Comparison of ENCODE assay signal across 17 cellular contexts in the genomic region with DNA sequence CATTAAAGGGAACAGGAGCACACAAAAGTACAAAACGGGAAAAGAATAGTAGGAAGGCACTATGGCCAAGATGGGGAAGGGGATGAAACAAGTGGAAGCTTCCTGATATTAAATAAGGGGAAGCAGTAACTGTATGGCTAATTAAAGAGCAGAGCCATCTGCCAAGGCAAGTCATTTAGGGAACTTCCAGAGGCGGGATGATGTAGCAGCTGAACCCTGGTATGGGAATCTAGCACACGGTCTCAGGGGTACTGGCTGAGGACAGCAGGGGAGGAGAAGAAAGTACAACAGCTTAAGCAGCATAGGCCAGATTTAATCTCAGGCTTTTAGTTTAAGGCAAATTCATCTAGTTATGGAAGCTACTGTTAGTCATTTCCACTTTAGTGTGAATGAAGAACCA. TPM values are rescaled to one million over a fixed set of nuclear protein-coding genes. Genes with fewer than 3 reads are reported as not detected.
DNase-seq lines count a peak whose midpoint lies in the region; ATAC-seq and TF ChIP-seq lines count a peak whose summit lies in the region.
"Had no signal": no experiment of that assay in that cellular context is flagged by ENCODE, and none has a peak within 500 bp of the region (broad histone marks: within the 10 kb centered on the region; RNA-seq: fewer than 3 reads in every experiment).

No MANE protein-coding gene starts in this region.

- peaks cover 76% of the 10 kb centered on the region for H3K36me3 Mint-ChIP-seq in osteocyte (ENCODE audit: unreplicated experiment)

- no peaks in the 10 kb centered on the region for H3K27me3 Mint-ChIP-seq in osteocyte (ENCODE audit: unreplicated experiment)

- peak; percentile 44 for ATAC-seq in Right ventricle myocardium superior (ENCODE audit: poor library complexity)
- ATAC-seq in GM18505 (IDR thresholded peaks at IDR 0.05; ENCODE audit: unreplicated experiment), result no peak
- ATAC-seq: foreskin keratinocyte had no signal

- no peak for TF ChIP-seq CTCF in NB4 (IDR thresholded peaks at IDR 0.05; ENCODE audit: low read depth, low read length)
- no peak for TF ChIP-seq CTCF in osteocyte (IDR thresholded peaks at IDR 0.05)

- intact Hi-C loops in Right ventricle myocardium superior (cut with DNase I), result no loop called here

- H3K9me3 Mint-ChIP-seq in osteocyte (ENCODE audit: unreplicated experiment), result no peaks in the 10 kb centered on the region

- no peak overlapping the region for H3K4me3 Mint-ChIP-seq in osteocyte (ENCODE audit: unreplicated experiment)
- H3K4me3 Mint-ChIP-seq: endodermal cell had no signal

- TF ChIP-seq POLR2A in NB4 (IDR thresholded peaks at IDR 0.05; ENCODE audit: extremely low read depth, insufficient read length) (no peak), GM18505 (IDR thresholded peaks at IDR 0.05; ENCODE audit: borderline replicate concordance, extremely low read depth, insufficient read depth, insufficient read length) (no peak)

- DNase-seq in Ammon's horn (ENCODE audit: low spot score), result peak; percentile 11
- peak; percentile 12 for DNase-seq in NB4 (ENCODE audit: low read depth)
- no peak for DNase-seq in Right ventricle myocardium superior
- DNase-seq in osteocyte (ENCODE audit: extremely low spot score, unreplicated experiment), result no peak
- DNase-seq in middle frontal gyrus (ENCODE audit: extremely low spot score, low spot score), result no peak
- no peak for DNase-seq in activated T-cell treated with anti-CD3 and anti-CD28 coated beads for 4 hours
- no peak for DNase-seq in NCI-H526 (lab: John Stamatoyannopoulos, UW)
- DNase-seq: activated CD4-positive, alpha-beta T cell treated with anti-CD3 and anti-CD28 coated beads for 4 hours; activated naive CD4-positive, alpha-beta T cell treated with anti-CD3 and anti-CD28 coated beads, Interleukin-2, amount 50 U/mL, for 16 hours; endodermal cell; foreskin keratinocyte; NCI-H187; T-helper 9 cell; thyroid gland had no signal

- H3K4me3 ChIP-seq in NB4 (ENCODE audit: low read depth, low read length), result no peak overlapping the region
- H3K4me3 ChIP-seq: breast epithelium, thyroid gland had no signal

- H3K4me1 Mint-ChIP-seq in osteocyte (ENCODE audit: unreplicated experiment), result peaks cover 92% of the 10 kb centered on the region

- H3K27ac Mint-ChIP-seq in osteocyte (ENCODE audit: unreplicated experiment), result peak overlapping the region; percentile 95
- H3K27ac Mint-ChIP-seq: endodermal cell, progenitor cell of endocrine pancreas had no signal

RNA-seq across cellular contexts. Expression of gene IGFBP7, which starts 59.1 kb away (rescaled TPM):
- total RNA-seq in Right ventricle myocardium superior (769 TPM), osteocyte (3,484 and 3,576 TPM in 2 replicates)

Comparison
In these comparisons a context has a peak if more than half of its experiments do, and no peak if none do; other contexts are left out.
1. DNase-seq: peak in Ammon's horn (single experiment) and NB4 (single experiment); none in Right ventricle myocardium superior (single experiment), osteocyte (single experiment), middle frontal gyrus (single experiment), activated T-cell treated with anti-CD3 and anti-CD28 coated beads for 4 hours (single experiment) and NCI-H526 (0 of 2).